9 cellular contexts compared by ENCODE assay signal in the genomic region with DNA sequence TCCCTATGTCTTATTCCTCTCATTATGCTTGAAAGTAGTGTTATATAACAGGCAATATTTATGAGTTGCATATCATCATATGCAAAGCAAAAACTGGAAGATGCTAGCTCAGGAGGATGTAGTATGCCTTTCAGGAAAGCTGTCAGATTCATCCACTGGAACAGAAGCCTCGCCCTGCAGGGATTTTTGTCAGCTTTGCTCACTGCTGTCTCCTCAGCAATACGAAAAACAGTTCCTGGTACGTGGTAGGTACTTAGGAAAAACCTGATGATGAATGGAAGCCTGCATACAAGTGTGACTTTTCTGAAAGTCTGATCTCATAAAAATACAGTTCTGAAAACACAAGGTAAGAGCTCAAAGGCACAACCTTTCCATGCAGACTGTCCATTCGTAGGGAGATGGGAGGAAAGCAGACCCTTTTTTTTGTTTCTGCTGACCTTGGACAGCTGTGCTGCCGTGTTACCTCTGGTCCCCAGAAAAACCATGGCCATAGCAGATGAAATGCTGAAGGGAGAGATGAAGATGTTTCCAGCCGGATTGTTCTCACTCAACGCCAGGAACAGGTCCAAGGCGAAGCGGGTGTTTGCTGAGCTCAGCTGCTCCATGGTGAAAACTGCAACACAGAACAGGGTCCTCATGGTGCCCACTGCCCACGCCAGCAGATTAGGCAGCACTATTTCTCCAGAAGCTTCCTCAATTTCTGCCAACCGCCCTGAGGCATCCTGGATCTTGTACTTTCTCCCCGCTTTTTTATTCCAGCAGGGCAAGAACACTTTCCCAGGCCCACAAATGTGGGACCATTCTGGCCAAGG. TPM values are rescaled to one million over a fixed set of nuclear protein-coding genes. Genes with fewer than 3 reads are reported as not detected.
DNase-seq lines count a peak whose midpoint lies in the region; ATAC-seq and TF ChIP-seq lines count a peak whose summit lies in the region.
"Had no signal": no experiment of that assay in that cellular context is flagged by ENCODE, and none has a peak within 500 bp of the region (broad histone marks: within the 10 kb centered on the region; RNA-seq: fewer than 3 reads in every experiment).

No MANE protein-coding gene starts in this region.

- peaks cover 3% of the 10 kb centered on the region; the same call in 1 of the 3 replicates for H3K9me3 Mint-ChIP-seq in GM23338
- H3K9me3 Mint-ChIP-seq in activated CD8-positive, alpha-beta T cell treated with anti-CD3 and anti-CD28 coated beads for 36 hours, result no peaks in the 10 kb centered on the region
- H3K9me3 Mint-ChIP-seq in glutamatergic neuron (ENCODE audit: unreplicated experiment), result peaks cover 6% of the 10 kb centered on the region

- H3K9me2 ChIP-seq in GM23338 (ENCODE audit: insufficient read depth), result no peaks in the 10 kb centered on the region

- H3F3A ChIP-seq in GM23338 (replicated peaks; ENCODE audit: low read depth), result peaks cover 23% of the 10 kb centered on the region

- intact Hi-C loops in activated CD8-positive, alpha-beta T cell treated with anti-CD3 and anti-CD28 coated beads for 36 hours (cut with micrococcal nuclease), result loop anchor here (2.0 kb wide), 1 partner anchor 49 kb away; no protein-coding TSS in a partner anchor

- CTCF ChIA-PET in activated CD8-positive, alpha-beta T cell treated with anti-CD3 and anti-CD28 coated beads for 36 hours (lab: Charles Lee), result interaction anchor here (0.6 to 6.0 kb wide), 10 partner anchors 49 to 149 kb away, joined by 3 to 56 read pairs (median 8); no protein-coding TSS in a partner anchor

- H3K4me3 Mint-ChIP-seq in GM23338 (peak overlapping the region; percentile 46; the same call in 2 of the 3 replicates), glutamatergic neuron (ENCODE audit: unreplicated experiment) (peak overlapping the region; percentile 71)
- peak overlapping the region; percentile 85 for H3K4me3 Mint-ChIP-seq in activated CD8-positive, alpha-beta T cell treated with anti-CD3 and anti-CD28 coated beads for 36 hours

- H3K4me1 ChIP-seq in GM23338 (ENCODE audit: insufficient read depth) (peaks cover 23% of the 10 kb centered on the region), skeletal muscle satellite cell (ENCODE audit: control insufficient read depth, insufficient read depth, low read length) (peaks cover 37% of the 10 kb centered on the region)

- H2AFZ ChIP-seq in GM23338, result peak overlapping the region; percentile 48; the same call in 1 of the 2 replicates

- no peaks in the 10 kb centered on the region for H3K9me3 ChIP-seq in skeletal muscle satellite cell (replicated peaks; ENCODE audit: low read length)

- DNase-seq in GM23338 (ENCODE audit: low spot score), result no peak
- no peak for DNase-seq in activated CD8-positive, alpha-beta T cell treated with anti-CD3 and anti-CD28 coated beads for 36 hours
- DNase-seq in glutamatergic neuron, result no peak
- no peak for DNase-seq in NCI-H128 (lab: John Stamatoyannopoulos, UW; ENCODE audit: unreplicated experiment)
- no peak for DNase-seq in T1000 (lab: John Stamatoyannopoulos, UW)
- DNase-seq: SHP77 treated with DMSO at 0.1 percent for 48 hours had no signal

- H3K27me3 ChIP-seq in GM23338 (ENCODE audit: insufficient read depth) (no peaks in the 10 kb centered on the region), skeletal muscle satellite cell (ENCODE audit: control insufficient read depth, insufficient read depth, low read length) (no peaks in the 10 kb centered on the region)

- H3K36me3 Mint-ChIP-seq in GM23338 (ENCODE audit: low read depth), result peaks cover 5% of the 10 kb centered on the region; the same call in 2 of the 3 replicates
- H3K36me3 Mint-ChIP-seq in activated CD8-positive, alpha-beta T cell treated with anti-CD3 and anti-CD28 coated beads for 36 hours (ENCODE audit: low read depth), result peaks cover 35% of the 10 kb centered on the region
- no peaks in the 10 kb centered on the region for H3K36me3 Mint-ChIP-seq in glutamatergic neuron (ENCODE audit: unreplicated experiment)

- H3K4me2 ChIP-seq in GM23338 (peak overlapping the region; percentile 87), skeletal muscle satellite cell (ENCODE audit: low read length) (peak overlapping the region; percentile 76)

- H3K4me1 Mint-ChIP-seq in GM23338 (peaks cover 32% of the 10 kb centered on the region), glutamatergic neuron (ENCODE audit: low read depth, unreplicated experiment) (peaks cover 17% of the 10 kb centered on the region)
- peaks cover 62% of the 10 kb centered on the region for H3K4me1 Mint-ChIP-seq in activated CD8-positive, alpha-beta T cell treated with anti-CD3 and anti-CD28 coated beads for 36 hours (ENCODE audit: low read depth)

- POLR2A ChIA-PET in activated CD8-positive, alpha-beta T cell treated with anti-CD3 and anti-CD28 coated beads for 36 hours (lab: Charles Lee), result interaction anchor here (0.7 to 3.9 kb wide), 11 partner anchors 10 to 150 kb away, joined by 3 to 29 read pairs (median 5); a partner anchor contains a TSS

- H3K36me3 ChIP-seq in GM23338 (ENCODE audit: insufficient read depth), result no peaks in the 10 kb centered on the region
- H3K36me3 ChIP-seq in skeletal muscle satellite cell (ENCODE audit: insufficient read depth, low read length), result peaks cover 5% of the 10 kb centered on the region

- H3K27me3 Mint-ChIP-seq in GM23338 (ENCODE audit: insufficient read depth, low read depth, poor library complexity), result peaks cover 8% of the 10 kb centered on the region
- H3K27me3 Mint-ChIP-seq in activated CD8-positive, alpha-beta T cell treated with anti-CD3 and anti-CD28 coated beads for 36 hours, result no peaks in the 10 kb centered on the region
- peaks cover 2% of the 10 kb centered on the region for H3K27me3 Mint-ChIP-seq in glutamatergic neuron (ENCODE audit: unreplicated experiment)

- no peak overlapping the region for H3K27ac Mint-ChIP-seq in GM23338
- H3K27ac Mint-ChIP-seq in activated CD8-positive, alpha-beta T cell treated with anti-CD3 and anti-CD28 coated beads for 36 hours, result peak overlapping the region; percentile 28
- peak overlapping the region; percentile 70 for H3K27ac Mint-ChIP-seq in glutamatergic neuron (ENCODE audit: unreplicated experiment)

- no peaks in the 10 kb centered on the region for H4K20me1 ChIP-seq in GM23338 (replicated peaks; ENCODE audit: insufficient read depth)

- H3K4me3 ChIP-seq in GM23338 (peak overlapping the region; percentile 57), skeletal muscle satellite cell (ENCODE audit: low read length) (no peak overlapping the region)

- no peak for ATAC-seq in GM23338
- ATAC-seq in activated CD8-positive, alpha-beta T cell treated with anti-CD3 and anti-CD28 coated beads for 36 hours, result no peak
- ATAC-seq in HG02885 (IDR thresholded peaks at IDR 0.05; ENCODE audit: poor library complexity, unreplicated experiment), result no peak
- ATAC-seq in GM19328 (IDR thresholded peaks at IDR 0.05; ENCODE audit: unreplicated experiment), result no peak

- TF ChIP-seq CTCF in GM23338 (conservative IDR thresholded peaks at IDR 0.05; ENCODE audit: low read depth in 2 of 2) (no peak), glutamatergic neuron (IDR thresholded peaks at IDR 0.05; ENCODE audit: partially characterized antibody, unreplicated experiment) (no peak)
- no peak for TF ChIP-seq CTCF in activated CD8-positive, alpha-beta T cell treated with anti-CD3 and anti-CD28 coated beads for 36 hours (IDR thresholded peaks at IDR 0.05)

- H3K79me2 ChIP-seq in GM23338 (replicated peaks; ENCODE audit: insufficient read depth), result no peaks in the 10 kb centered on the region

- peak overlapping the region; percentile 99 for H3K27ac ChIP-seq in GM23338 (ENCODE audit: low read depth)

- no peak overlapping the region for H3K9ac ChIP-seq in skeletal muscle satellite cell (ENCODE audit: low read depth, low read length)

TF ChIP-seq in GM23338, 12 proteins besides CTCF, POLR2A, EP300 and RAD21 (continues in another document):
- TF ChIP-seq STAT1 (IDR thresholded peaks at IDR 0.05; ENCODE audit: unreplicated experiment) (no peak), CREB1 (CRISPR knock-in tag; IDR thresholded peaks at IDR 0.05; ENCODE audit: low read depth) (no peak), JUNB (IDR thresholded peaks at IDR 0.05; ENCODE audit: unreplicated experiment) (no peak), ZNF114 (CRISPR knock-in tag; IDR thresholded peaks at IDR 0.05) (no peak)

RNA-seq across cellular contexts. Expression of a gene that starts 1.5 kb away (rescaled TPM):
- 5.6 and 8.4 TPM in 2 replicates for total RNA-seq in GM23338 (2014; rRNA removed; shearing (Covaris generic))
- 6.5 and 7.2 TPM in 2 replicates for polyA plus RNA-seq in GM23338 (2016; fragmentation: Nextera tagmentation; extraction: Ambion mirVana)
- 10 to 100 TPM; 55.8 to 60.0 TPM for total RNA-seq in activated CD8-positive, alpha-beta T cell treated with anti-CD3 and anti-CD28 coated beads for 36 hours
- 8.2 TPM for total RNA-seq in glutamatergic neuron (ENCODE audit: unreplicated experiment)
- 7.6 and 14.4 TPM in 2 replicates for total RNA-seq in skeletal muscle satellite cell (2012; rRNA removed)
